11 cellular contexts compared by ENCODE assay signal in genomic region chr15:77753238-77753873, GRCh38.
DNase-seq lines count a peak whose midpoint lies in the region; ATAC-seq and TF ChIP-seq lines count a peak whose summit lies in the region.
"Had no signal": no experiment of that assay in that cellular context is flagged by ENCODE, and none has a peak within 500 bp of the region (broad histone marks: within the 10 kb centered on the region; RNA-seq: fewer than 3 reads in every experiment).

No MANE protein-coding gene starts in this region.

- no peaks in the 10 kb centered on the region for H3K36me3 ChIP-seq in right atrium auricular region
- no peaks in the 10 kb centered on the region for H3K36me3 ChIP-seq in smooth muscle cell (ENCODE audit: low read depth)

- no peak for TF ChIP-seq CTCF in right atrium auricular region (IDR thresholded peaks at IDR 0.05)
- TF ChIP-seq CTCF in smooth muscle cell (IDR thresholded peaks at IDR 0.05; ENCODE audit: borderline replicate concordance, insufficient read depth, poor library complexity, severe bottlenecking) = no peak
- no peak for TF ChIP-seq CTCF in type B pancreatic cell (conservative IDR thresholded peaks at IDR 0.05)

- H3K4me3 ChIP-seq in right atrium auricular region = no peak overlapping the region
- no peak overlapping the region for H3K4me3 ChIP-seq in smooth muscle cell

- H3F3A ChIP-seq in smooth muscle cell (ENCODE audit: low read depth) = no peaks in the 10 kb centered on the region

- H3K27ac Mint-ChIP-seq in type B pancreatic cell = no peak overlapping the region

- no peaks in the 10 kb centered on the region for H3K79me2 ChIP-seq in smooth muscle cell (ENCODE audit: low read depth)

- H3K27me3 ChIP-seq in right atrium auricular region = no peaks in the 10 kb centered on the region
- no peaks in the 10 kb centered on the region for H3K27me3 ChIP-seq in smooth muscle cell (ENCODE audit: low read depth)

- H3K27ac ChIP-seq in right atrium auricular region = no peak overlapping the region
- H3K27ac ChIP-seq in smooth muscle cell (ENCODE audit: low read depth) = no peak overlapping the region
- H3K27ac ChIP-seq: C4-2B had no signal

- H3K4me3 Mint-ChIP-seq in type B pancreatic cell = no peak overlapping the region

- no peak overlapping the region for H3K9ac ChIP-seq in smooth muscle cell (ENCODE audit: low read depth)

- no peak overlapping the region for H2AFZ ChIP-seq in smooth muscle cell (ENCODE audit: low read depth)

- no peak overlapping the region for H3K4me2 ChIP-seq in smooth muscle cell

- H3K4me1 Mint-ChIP-seq in type B pancreatic cell (ENCODE audit: unreplicated experiment) = no peaks in the 10 kb centered on the region

- no peak for ATAC-seq in Right ventricle myocardium inferior
- ATAC-seq in GM18498 (IDR thresholded peaks at IDR 0.05; ENCODE audit: unreplicated experiment) = no peak

- DNase-seq in Right ventricle myocardium inferior (ENCODE audit: missing footprints) (peak; percentile 4), right atrium auricular region (ENCODE audit: low spot score) (no peak), fibroblast of peridontal ligament (ENCODE audit: extremely low read depth) (peak; percentile 5), smooth muscle cell (lab: John Stamatoyannopoulos, UW; ENCODE audit: unreplicated experiment) (peak; percentile 13), SW 1271 (lab: John Stamatoyannopoulos, UW) (no peak), type B pancreatic cell (ENCODE audit: extremely low spot score, unreplicated experiment) (no peak)
- DNase-seq: activated CD4-positive, alpha-beta T cell treated with anti-CD3 and anti-CD28 coated beads, Interleukin-2, amount 50 U/mL, for 1 hour; NCI-H345 had no signal

- H3K4me1 ChIP-seq in right atrium auricular region (no peaks in the 10 kb centered on the region), smooth muscle cell (ENCODE audit: low read depth) (no peaks in the 10 kb centered on the region)

- no peaks in the 10 kb centered on the region for H3K36me3 Mint-ChIP-seq in type B pancreatic cell

- H3K27me3 Mint-ChIP-seq in type B pancreatic cell = peaks cover 3% of the 10 kb centered on the region

- H3K9me3 ChIP-seq in right atrium auricular region = no peaks in the 10 kb centered on the region
- H3K9me3 ChIP-seq in smooth muscle cell (replicated peaks; ENCODE audit: low read depth) = no peaks in the 10 kb centered on the region

- H3K9me3 Mint-ChIP-seq in type B pancreatic cell = no peaks in the 10 kb centered on the region

- intact Hi-C loops in Right ventricle myocardium inferior (cut with DNase I) = no loop called here

- H4K20me1 ChIP-seq in smooth muscle cell (ENCODE audit: low read depth) = no peaks in the 10 kb centered on the region

- 51% methylated on average over 9 of the region's 9 CpGs for WGBS in smooth muscle cell (ENCODE audit: low lambda C conversion rate)

TF ChIP-seq in PFSK-1, 5 proteins besides CTCF, POLR2A, EP300 and RAD21:
- peak; percentile 18; the same call in 1 of the 2 replicates for TF ChIP-seq SIN3A (IDR thresholded peaks at IDR 0.05; ENCODE audit: borderline replicate concordance, insufficient read depth, low read length)
- no peak for TF ChIP-seq TAF1 (IDR thresholded peaks at IDR 0.05; ENCODE audit: borderline replicate concordance, insufficient read depth, low read length)
- TF ChIP-seq, protein P1, sequence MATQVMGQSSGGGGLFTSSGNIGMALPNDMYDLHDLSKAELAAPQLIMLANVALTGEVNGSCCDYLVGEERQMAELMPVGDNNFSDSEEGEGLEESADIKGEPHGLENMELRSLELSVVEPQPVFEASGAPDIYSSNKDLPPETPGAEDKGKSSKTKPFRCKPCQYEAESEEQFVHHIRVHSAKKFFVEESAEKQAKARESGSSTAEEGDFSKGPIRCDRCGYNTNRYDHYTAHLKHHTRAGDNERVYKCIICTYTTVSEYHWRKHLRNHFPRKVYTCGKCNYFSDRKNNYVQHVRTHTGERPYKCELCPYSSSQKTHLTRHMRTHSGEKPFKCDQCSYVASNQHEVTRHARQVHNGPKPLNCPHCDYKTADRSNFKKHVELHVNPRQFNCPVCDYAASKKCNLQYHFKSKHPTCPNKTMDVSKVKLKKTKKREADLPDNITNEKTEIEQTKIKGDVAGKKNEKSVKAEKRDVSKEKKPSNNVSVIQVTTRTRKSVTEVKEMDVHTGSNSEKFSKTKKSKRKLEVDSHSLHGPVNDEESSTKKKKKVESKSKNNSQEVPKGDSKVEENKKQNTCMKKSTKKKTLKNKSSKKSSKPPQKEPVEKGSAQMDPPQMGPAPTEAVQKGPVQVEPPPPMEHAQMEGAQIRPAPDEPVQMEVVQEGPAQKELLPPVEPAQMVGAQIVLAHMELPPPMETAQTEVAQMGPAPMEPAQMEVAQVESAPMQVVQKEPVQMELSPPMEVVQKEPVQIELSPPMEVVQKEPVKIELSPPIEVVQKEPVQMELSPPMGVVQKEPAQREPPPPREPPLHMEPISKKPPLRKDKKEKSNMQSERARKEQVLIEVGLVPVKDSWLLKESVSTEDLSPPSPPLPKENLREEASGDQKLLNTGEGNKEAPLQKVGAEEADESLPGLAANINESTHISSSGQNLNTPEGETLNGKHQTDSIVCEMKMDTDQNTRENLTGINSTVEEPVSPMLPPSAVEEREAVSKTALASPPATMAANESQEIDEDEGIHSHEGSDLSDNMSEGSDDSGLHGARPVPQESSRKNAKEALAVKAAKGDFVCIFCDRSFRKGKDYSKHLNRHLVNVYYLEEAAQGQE (IDR thresholded peaks at IDR 0.05; ENCODE audit: insufficient read depth in 1 of 2, low read depth in 2 of 2, low read length in 2 of 2) = peak; percentile 96 to 97
- no peak for TF ChIP-seq POLR2AphosphoS5 (IDR thresholded peaks at IDR 0.05; ENCODE audit: low read depth, low read length)

Comparison
In these comparisons a context has a peak if more than half of its experiments do, and no peak if none do; other contexts are left out.
1. DNase-seq: peak in Right ventricle myocardium inferior (single experiment), fibroblast of peridontal ligament (single experiment) and smooth muscle cell (single experiment); none in right atrium auricular region (single experiment), SW 1271 (0 of 2) and type B pancreatic cell (single experiment).